ENCODE assay signal across 9 cellular contexts in the genomic region with DNA sequence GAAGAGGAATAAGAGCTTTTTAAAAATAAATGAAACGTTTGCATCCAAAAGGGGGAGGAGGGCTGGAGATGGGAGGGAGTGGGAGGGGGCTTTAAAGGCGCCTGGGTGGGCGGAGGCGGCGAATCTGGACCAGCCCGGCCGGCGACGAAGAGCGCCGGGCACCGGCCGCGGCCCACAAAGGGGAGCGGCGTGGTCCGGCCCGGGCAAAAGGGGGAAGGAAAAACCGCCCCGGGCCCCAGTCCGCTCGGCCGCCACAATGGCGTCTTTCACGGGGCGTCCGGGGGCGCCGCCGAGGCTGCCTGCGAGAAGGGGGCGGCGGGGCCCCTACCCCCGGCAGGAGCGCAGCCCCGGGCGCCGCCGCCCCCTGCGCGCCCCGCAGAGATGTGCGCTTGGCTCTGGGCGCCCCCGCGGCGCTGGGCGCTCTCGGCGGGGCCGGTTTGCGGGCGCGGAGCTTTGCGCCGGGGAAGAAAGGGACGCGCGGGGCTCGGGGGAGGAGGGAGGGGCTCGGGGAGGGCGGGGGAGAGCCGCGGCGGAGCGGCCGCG.
DNase-seq lines count a peak whose midpoint lies in the region; ATAC-seq, FAIRE-seq and TF ChIP-seq lines count a peak whose summit lies in the region.
"Had no signal": no experiment of that assay in that cellular context is flagged by ENCODE, and none has a peak within 500 bp of the region (broad histone marks: within the 10 kb centered on the region; RNA-seq: fewer than 3 reads in every experiment).

No MANE protein-coding gene starts in this region.

- peak; percentile 28 for ATAC-seq in HG02870 (IDR thresholded peaks at IDR 0.05; ENCODE audit: unreplicated experiment)
- ATAC-seq in GM12878, result peak; percentile 42; the same call in 2 of the 3 replicates
- ATAC-seq in right lobe of liver, result peak; percentile 5 to 31 (median 8)

- no peak for FAIRE-seq in GM12878 (lab: Jason Lieb, UNC)
- no peak for FAIRE-seq in GM19239 (lab: Jason Lieb, UNC)
- FAIRE-seq: islet of Langerhans had no signal

- H3K9ac ChIP-seq in GM12878 (ENCODE audit: control insufficient read depth, insufficient read depth, low read length), result no peak overlapping the region

- intact Hi-C loops in GM12878 (cut with micrococcal nuclease; ENCODE audit: unreplicated experiment) (loop anchor here (5.0 kb wide), 1 partner anchor 116 kb away; no protein-coding TSS in a partner anchor), right lobe of liver (cut with DNase I) (loop anchor here (10.0 kb wide), 2 partner anchors 98 to 118 kb away; no protein-coding TSS in a partner anchor), uterus (cut with DNase I; ENCODE audit: low total_unique reads) (loop anchor here (10.0 kb wide), 1 partner anchor 112 kb away; the partner anchor contains the start of gene KCTD1)

- no TSS peak for BruUV-seq in GM12878 (replicated peaks; lab: Mats Ljungman, UMichigan)

- TF ChIP-seq EP300 in GM12878 (IDR thresholded peaks at IDR 0.05; ENCODE audit: borderline replicate concordance in 1 of 2, control insufficient read depth in 1 of 2, low read depth in 2 of 2, low read length in 2 of 2), result no peak

- peak; percentile 18 for DNase-seq in GM10266 (ENCODE audit: extremely low spot score)
- DNase-seq in GM12878 (ENCODE audit: low read depth, low spot score), result no peak
- DNase-seq in right lobe of liver, result peak in 1 of 3 donors; percentile 23
- peak in 1 of 2 donors; percentile 23 for DNase-seq in uterus
- no peak for DNase-seq in HUDEP-2 (lab: John Stamatoyannopoulos, UW; ENCODE audit: unreplicated experiment in 76 of 76)
- DNase-seq in NAMALWA (ENCODE audit: low spot score), result no peak
- no peak for DNase-seq in GM19239 (ENCODE audit: insufficient read length, low spot score)

- H3K36me3 ChIP-seq in GM12878 (ENCODE audit: control insufficient read depth in 2 of 2, insufficient read depth in 2 of 2, low read length in 1 of 2) (no peaks in the 10 kb centered on the region), right lobe of liver (no peaks in the 10 kb centered on the region), uterus (no peaks in the 10 kb centered on the region)

- no peak overlapping the region for H3K27ac ChIP-seq in GM12878 (ENCODE audit: control insufficient read depth, insufficient read depth)
- H3K27ac ChIP-seq in right lobe of liver, result peak overlapping the region; percentile 52 to 68 (median 59)
- peak overlapping the region; percentile 86 to 94 for H3K27ac ChIP-seq in uterus

- H2AFZ ChIP-seq in GM12878 (ENCODE audit: control insufficient read depth, low read depth, low read length), result no peak overlapping the region; the same call in 1 of the 2 replicates

- H3K4me3 ChIP-seq in GM12878, result peak overlapping the region; percentile 69; the same call in 1 of the 2 replicates
- H3K4me3 ChIP-seq in right lobe of liver, result peak overlapping the region; percentile 66 to 73 (median 69)
- H3K4me3 ChIP-seq in uterus, result peak overlapping the region; percentile 52 to 73

- RAD21 ChIA-PET in GM12878 (lab: Charles Lee; ENCODE audit: unreplicated experiment), result no interaction called here

- TF ChIP-seq RAD21 in GM12878 (IDR thresholded peaks at IDR 0.05; ENCODE audit: insufficient read depth, low read depth, low read length), result no peak

- WGBS in GM12878 (ENCODE audit: insufficient coverage, insufficient replicate concordance, low lambda C conversion rate, missing lambda C conversion rate), result 1% methylated on average over 29 of the region's 68 CpGs
- WGBS in right lobe of liver (ENCODE audit: insufficient coverage, low coverage, low lambda C conversion rate, missing lambda C conversion rate), result 0% methylated on average over 11 of the region's 68 CpGs

- CTCF ChIA-PET in GM12878 (lab: Yijun Ruan, JAX), result interaction anchor here (1.0 kb wide), 1 partner anchor 251 kb away, joined by 3 read pairs; no protein-coding TSS in a partner anchor

- H3K27me3 ChIP-seq in GM12878 (replicated peaks in 1 of 2; ENCODE audit: control insufficient read depth in 2 of 2, insufficient read depth in 2 of 2, low read length in 1 of 2) (peaks cover 7 to 39% of the 10 kb centered on the region in 2 experiments), right lobe of liver (no peaks in the 10 kb centered on the region), uterus (no peaks in the 10 kb centered on the region)

- TF ChIP-seq CTCF in GM10266 (IDR thresholded peaks at IDR 0.05; ENCODE audit: control insufficient read depth, insufficient read depth, low read depth, missing control alignments), result no peak
- TF ChIP-seq CTCF in GM12878 (IDR thresholded peaks at IDR 0.05 in 2 of 3, conservative IDR thresholded peaks at IDR 0.05 in 1 of 3; ENCODE audit: control insufficient read depth in 2 of 3, extremely low read depth in 1 of 3, insufficient read depth in 1 of 3, low read depth in 3 of 3, low read length in 3 of 3), result no peak
- no peak for TF ChIP-seq CTCF in right lobe of liver (IDR thresholded peaks at IDR 0.05)
- no peak for TF ChIP-seq CTCF in uterus (IDR thresholded peaks at IDR 0.05)

- no peaks in the 10 kb centered on the region for H4K20me1 ChIP-seq in GM12878 (ENCODE audit: control insufficient read depth, insufficient read depth)

- H3K4me1 ChIP-seq in GM12878 (ENCODE audit: control insufficient read depth, insufficient read depth, low read length) (no peaks in the 10 kb centered on the region; the same call in 1 of the 2 replicates), right lobe of liver (peaks cover 0 to 6% (median 3%) of the 10 kb centered on the region in 4 donors), uterus (no peaks in the 10 kb centered on the region)

- peak overlapping the region; percentile 74 for H3K4me2 ChIP-seq in GM12878 (ENCODE audit: control insufficient read depth, insufficient read depth)

- POLR2A ChIA-PET in GM12878 (lab: Charles Lee), result interaction anchor here (0.7 kb wide), 1 partner anchor 1693 kb away, joined by 3 read pairs; no protein-coding TSS in a partner anchor

- in situ Hi-C loops in GM12878 (cut with MboI), result no loop called here

- TF ChIP-seq POLR2A in GM12878 (IDR thresholded peaks at IDR 0.05; ENCODE audit: low read depth, low read length) (no peak), right lobe of liver (IDR thresholded peaks at IDR 0.05) (no peak), uterus (IDR thresholded peaks at IDR 0.05) (no peak)

- no peaks in the 10 kb centered on the region for H3K79me2 ChIP-seq in GM12878 (ENCODE audit: control insufficient read depth, insufficient read depth, low read length)

- SMC1A ChIA-PET in GM12878 (lab: Charles Lee; ENCODE audit: uncharacterized antibody, unreplicated experiment), result no interaction called here

- H3K9me3 ChIP-seq in GM12878 (replicated peaks; ENCODE audit: control insufficient read depth, insufficient read depth, low read length) (no peaks in the 10 kb centered on the region), right lobe of liver (no peaks in the 10 kb centered on the region), uterus (no peaks in the 10 kb centered on the region)

TF ChIP-seq in GM12878, 131 proteins besides CTCF, POLR2A, EP300 and RAD21:
- TF ChIP-seq YY1 (IDR thresholded peaks at IDR 0.05; ENCODE audit: low read depth, low read length), result peak; percentile 53; the same call in 1 of the 2 replicates
- no peak for TF ChIP-seq RAD51 (IDR thresholded peaks at IDR 0.05)
- 0 out of 3 replicates have a peak, but pooled peaks of 1 of the 2 experiments have one; percentile 10 for TF ChIP-seq EGR1 (IDR thresholded peaks at IDR 0.05; ENCODE audit: borderline replicate concordance in 1 of 2, low read depth in 2 of 2, low read length in 2 of 2)
